In genomic region chr5:103111458-103111857, GRCh38 we compare ENCODE assay signal across 14 cellular contexts. TPM values are rescaled to one million over a fixed set of nuclear protein-coding genes. Genes with fewer than 3 reads are reported as not detected.
A peak's percentile ranks its signal among the peaks of the same experiment; 100 is the strongest.
DNase-seq lines count a peak whose midpoint lies in the region; TF ChIP-seq lines count a peak whose summit lies in the region.
"Had no signal": no experiment of that assay in that cellular context is flagged by ENCODE, and none has a peak within 500 bp of the region (broad histone marks: within the 10 kb centered on the region; RNA-seq: fewer than 3 reads in every experiment).

No MANE protein-coding gene starts in this region.

- no peaks in the 10 kb centered on the region; a peak in 1 of 5 replicates for H3K9me3 Mint-ChIP-seq in H9
- peaks cover 8% of the 10 kb centered on the region for H3K9me3 Mint-ChIP-seq in dendritic cell treated with granulocyte-macrophage colony-stimulating factor and Interleukin-4, amounts not matched to agents 40 ng/mL and 50 ng/mL, for 4 days

- no peak overlapping the region for H4K91ac ChIP-seq in H9 (ENCODE audit: insufficient read length, low read depth, low read length)

- no peak for TF ChIP-seq POLR2A in stomach (IDR thresholded peaks at IDR 0.05)

- no peak overlapping the region for H2BK120ac ChIP-seq in H9 (ENCODE audit: low read depth, low read length, poor library complexity, severe bottlenecking)

- no peak overlapping the region for H2BK12ac ChIP-seq in H9 (ENCODE audit: insufficient read length, low read depth, low read length)

- no peak overlapping the region for H4K8ac ChIP-seq in H9 (replicated peaks; ENCODE audit: insufficient read length, low read depth, low read length)

- H4K20me1 ChIP-seq in BLaER1: no peaks in the 10 kb centered on the region
- H4K20me1 ChIP-seq in H9 (ENCODE audit: control insufficient read depth, insufficient read depth, insufficient read length): no peaks in the 10 kb centered on the region

- H3K23me2 ChIP-seq in H9 (ENCODE audit: insufficient read length, low read depth, low read length, poor library complexity, severe bottlenecking): no peaks in the 10 kb centered on the region

- H3K4me2 ChIP-seq in BLaER1 (peak overlapping the region; percentile 64), H9 (ENCODE audit: insufficient read depth, insufficient read length, low read length) (no peak overlapping the region)
- H3K4me2 ChIP-seq: SK-N-SH had no signal

- H3K9me3 ChIP-seq in BLaER1 (peaks cover 7% of the 10 kb centered on the region; the same call in 1 of the 2 replicates), H9 (ENCODE audit: control insufficient read depth, low read depth, low read length) (no peaks in the 10 kb centered on the region), stomach (no peaks in the 10 kb centered on the region)
- H3K9me3 ChIP-seq: SK-N-SH had no signal

- H3K36me3 Mint-ChIP-seq in H9 (ENCODE audit: insufficient read depth in 1 of 3, low read depth in 3 of 3): peaks cover 0 to 9% (median 2%) of the 10 kb centered on the region in 3 experiments; a peak in 4 of 7 replicates
- peaks cover 7% of the 10 kb centered on the region for H3K36me3 Mint-ChIP-seq in dendritic cell treated with granulocyte-macrophage colony-stimulating factor and Interleukin-4, amounts not matched to agents 40 ng/mL and 50 ng/mL, for 4 days (ENCODE audit: low read depth)

- WGBS in H9 (ENCODE audit: extremely low coverage, insufficient read length, low lambda C conversion rate): no CpG with 5 or more reads among the region's 2 CpGs
- 62 to 84% (median 81%) methylated on average over 2 of the region's 2 CpGs for WGBS in stomach, 5 donors

- no peaks in the 10 kb centered on the region for H3K27me3 Mint-ChIP-seq in H9 (ENCODE audit: low read depth)
- H3K27me3 Mint-ChIP-seq in dendritic cell treated with granulocyte-macrophage colony-stimulating factor and Interleukin-4, amounts not matched to agents 40 ng/mL and 50 ng/mL, for 4 days: no peaks in the 10 kb centered on the region

- H3K79me1 ChIP-seq in H9 (ENCODE audit: insufficient read depth, low read depth, low read length, poor library complexity, severe bottlenecking): no peaks in the 10 kb centered on the region

- no peak overlapping the region for H3K14ac ChIP-seq in H9 (ENCODE audit: insufficient read depth, low read length)

- TF ChIP-seq CTCF in H9 (conservative IDR thresholded peaks at IDR 0.05) (no peak), stomach (IDR thresholded peaks at IDR 0.05) (no peak)

- intact Hi-C loops in dendritic cell treated with granulocyte-macrophage colony-stimulating factor and Interleukin-4, amounts not matched to agents 40 ng/mL and 50 ng/mL, for 4 days (cut with micrococcal nuclease): no loop called here
- intact Hi-C loops in stomach (cut with DNase I; ENCODE audit: low total_unique reads): no loop called here

- no peak overlapping the region for H3T11ph ChIP-seq in H9 (ENCODE audit: low read length)

- H3K4me1 ChIP-seq in BLaER1 (peaks cover 42% of the 10 kb centered on the region), H9 (ENCODE audit: insufficient read depth, low read length) (peaks cover 2% of the 10 kb centered on the region; the same call in 1 of the 2 replicates), stomach (no peaks in the 10 kb centered on the region)

- H3K4me1 Mint-ChIP-seq in H9: peaks cover 22 to 32% of the 10 kb centered on the region in 2 experiments
- peaks cover 20% of the 10 kb centered on the region for H3K4me1 Mint-ChIP-seq in dendritic cell treated with granulocyte-macrophage colony-stimulating factor and Interleukin-4, amounts not matched to agents 40 ng/mL and 50 ng/mL, for 4 days (ENCODE audit: low read depth)

- H3K27ac ChIP-seq in BLaER1 (peak overlapping the region; percentile 67), H9 (ENCODE audit: insufficient read length, low read depth, low read length) (no peak overlapping the region), stomach (no peak overlapping the region)
- H3K27ac ChIP-seq: C4-2B had no signal

- H3K4me3 Mint-ChIP-seq in H9: no peak overlapping the region
- no peak overlapping the region for H3K4me3 Mint-ChIP-seq in dendritic cell treated with granulocyte-macrophage colony-stimulating factor and Interleukin-4, amounts not matched to agents 40 ng/mL and 50 ng/mL, for 4 days

- H2BK20ac ChIP-seq in H9 (ENCODE audit: low read depth, low read length, poor library complexity, severe bottlenecking): no peak overlapping the region

- no peaks in the 10 kb centered on the region for H3K27me3 ChIP-seq in BLaER1
- no peaks in the 10 kb centered on the region for H3K27me3 ChIP-seq in H9 (ENCODE audit: insufficient read depth, low read length)
- H3K27me3 ChIP-seq in stomach: no peaks in the 10 kb centered on the region
- H3K27me3 ChIP-seq: heart right ventricle had no signal

- TF ChIP-seq EP300 in stomach (IDR thresholded peaks at IDR 0.05): no peak

- 0 out of 2 replicates have a peak, but pooled peaks cover 4% of the 10 kb centered on the region for H3K36me3 ChIP-seq in BLaER1
- peaks cover 0 to 12% (median 3%) of the 10 kb centered on the region in 4 donors for H3K36me3 ChIP-seq in stomach

- no peak overlapping the region for H3K56ac ChIP-seq in H9 (ENCODE audit: insufficient read length, low read depth, low read length)

- no peak overlapping the region for H3K23ac ChIP-seq in H9 (ENCODE audit: insufficient read length, low read depth, low read length)

- no peak overlapping the region for H3K4ac ChIP-seq in H9 (ENCODE audit: low read depth, low read length)

- H2AFZ ChIP-seq in H9 (ENCODE audit: low read length): no peak overlapping the region

- H3K9ac ChIP-seq in BLaER1 (no peak overlapping the region), H9 (ENCODE audit: extremely low read depth, insufficient read length, low read length) (no peak overlapping the region)
- H3K9ac ChIP-seq: SK-N-SH had no signal

- H2AK5ac ChIP-seq in H9 (ENCODE audit: insufficient read length, low read length): no peak overlapping the region

- no peak overlapping the region for H2BK15ac ChIP-seq in H9 (ENCODE audit: low read depth, low read length)

- H3K79me2 ChIP-seq in H9 (ENCODE audit: insufficient read depth, low read length): no peaks in the 10 kb centered on the region

- no peak overlapping the region for H4K5ac ChIP-seq in H9 (ENCODE audit: insufficient read length, low read depth, low read length)

- H3K4me3 ChIP-seq in BLaER1 (no peak overlapping the region), stomach (no peak overlapping the region)
- H3K4me3 ChIP-seq: heart right ventricle, lung had no signal

- H2BK5ac ChIP-seq in H9 (ENCODE audit: insufficient read length, low read length): no peak overlapping the region

- DNase-seq in H9 (no peak), SKM-1 treated with dmso at 0.1 percent for 144 hours (lab: John Stamatoyannopoulos, UW; ENCODE audit: unreplicated experiment) (peak; percentile 69), stomach (no peak), ureter (ENCODE audit: low spot score) (no peak), RPMI8226 (no peak)
- DNase-seq in activated CD4-positive, CD25-positive, alpha-beta regulatory T cell treated with anti-CD3 and anti-CD28 coated beads, Interleukin-2, amount 50 U/mL, for 72 hours: no peak
- DNase-seq: heart right ventricle, NCI-H1694, NCI-H774, SK-N-SH had no signal

- H3K18ac ChIP-seq in H9 (ENCODE audit: insufficient read length, low read depth, low read length): no peak overlapping the region

- peak overlapping the region; percentile 43 to 66 (median 56); a peak in 2 of 7 replicates for H3K27ac Mint-ChIP-seq in H9
- peak overlapping the region; percentile 24 for H3K27ac Mint-ChIP-seq in dendritic cell treated with granulocyte-macrophage colony-stimulating factor and Interleukin-4, amounts not matched to agents 40 ng/mL and 50 ng/mL, for 4 days

RNA-seq across cellular contexts. Expression of gene GIN1, which starts 8.5 kb away (rescaled TPM):
- total RNA-seq in H9 (2021) (6.6 and 7.7 TPM in 2 replicates), stomach (10 to 100 TPM in 2 of 5 donors, 1 to 10 TPM in 2, not detected in 1; 2.2 to 13.6 (median 9.2) TPM), ureter (11.9 TPM)
- polyA plus RNA-seq in stomach: 1 to 10 TPM; 3.1 to 4.1 (median 3.5) TPM

RNA-seq across cellular contexts. Expression of gene PPIP5K2, which starts 8.6 kb away (rescaled TPM):
- total RNA-seq in H9 (2021): 42.6 and 43.8 TPM in 2 replicates
- total RNA-seq in stomach: 100 to 1,000 TPM in 1 of 5 donors, 10 to 100 TPM in 4; 25.2 to 101 (median 33.2) TPM
- 10 to 100 TPM; 12.1 to 16.2 (median 14.5) TPM for polyA plus RNA-seq in stomach
- 85.0 TPM for total RNA-seq in ureter
